In genomic region chr20:59942245-59942644, GRCh38 we compare ENCODE assay signal across 22 cellular contexts. TPM values are rescaled to one million over a fixed set of nuclear protein-coding genes. Genes with fewer than 3 reads are reported as not detected.
DNase-seq lines count a peak whose midpoint lies in the region; ATAC-seq, FAIRE-seq and TF ChIP-seq lines count a peak whose summit lies in the region.
"Had no signal": no experiment of that assay in that cellular context is flagged by ENCODE, and none has a peak within 500 bp of the region (broad histone marks: within the 10 kb centered on the region; RNA-seq: fewer than 3 reads in every experiment).

No MANE protein-coding gene starts in this region.

- peak overlapping the region; percentile 1 for H3K4me3 Mint-ChIP-seq in T-helper 1 cell treated with Interleukin-12 subunit alpha and Interleukin-12 subunit beta and Interleukin-4 antibody, amounts not matched to agents 30 μg/mL and 1 μg/mL, for 36 hours
- H3K4me3 Mint-ChIP-seq in stimulated activated naive B cell treated with anti-CD40 and anti-IgM and Interleukin-4, amounts not matched to agents 10 μg/mL and 1 μg/mL and 100 μg/mL, for 72 hours, result no peak overlapping the region

- H3K27me3 ChIP-seq in GM23248 (replicated peaks; ENCODE audit: insufficient read depth), result no peaks in the 10 kb centered on the region
- H3K27me3 ChIP-seq in K562 (ENCODE audit: control insufficient read depth in 2 of 2, insufficient read depth in 2 of 2, low read length in 2 of 2), result no peaks in the 10 kb centered on the region
- H3K27me3 ChIP-seq in psoas muscle (ENCODE audit: insufficient read depth in 3 of 3, low read length in 2 of 3), result no peaks in the 10 kb centered on the region
- H3K27me3 ChIP-seq: esophagus squamous epithelium, tibial artery had no signal

- intact Hi-C loops in K562 (cut with micrococcal nuclease), result no loop called here
- intact Hi-C loops in psoas muscle (cut with DNase I), result no loop called here

- peaks cover 30% of the 10 kb centered on the region for H3K4me1 Mint-ChIP-seq in T-helper 1 cell treated with Interleukin-12 subunit alpha and Interleukin-12 subunit beta and Interleukin-4 antibody, amounts not matched to agents 30 μg/mL and 1 μg/mL, for 36 hours (ENCODE audit: low read depth)
- peaks cover 13 to 19% of the 10 kb centered on the region in 2 donors for H3K4me1 Mint-ChIP-seq in stimulated activated naive B cell treated with anti-CD40 and anti-IgM and Interleukin-4, amounts not matched to agents 10 μg/mL and 1 μg/mL and 100 μg/mL, for 72 hours

- CTCF ChIA-PET in K562 (lab: Yijun Ruan, JAX; ENCODE audit: low intra/inter-chr PET ratio), result no interaction called here

- BruUV-seq in K562 (replicated peaks; lab: Mats Ljungman, UMichigan), result no TSS peak

- no peak for DNase-seq in T-helper 1 cell
- DNase-seq in GM23248, result no peak
- peak in 2 of 4 experiments; percentile 15 to 19 for DNase-seq in K562 (ENCODE audit: extremely low read depth in 1 of 4, low spot score in 3 of 4)
- DNase-seq in psoas muscle, result no peak
- DNase-seq in activated CD4-positive, alpha-beta T cell treated with anti-CD3 and anti-CD28 coated beads, Interleukin-2, amount 50 U/mL, for 1 hour, result no peak
- DNase-seq in stimulated activated naive B cell treated with anti-CD40 and anti-IgM and Interleukin-4, amounts not matched to agents 10 μg/mL and 1 μg/mL and 100 μg/mL, for 72 hours, result no peak
- DNase-seq in NCI-H2081 (lab: John Stamatoyannopoulos, UW), result no peak
- DNase-seq: activated CD4-positive, alpha-beta T cell treated with anti-CD3 and anti-CD28 coated beads, Interleukin-2, amount 10 ng/mL, durations not matched to agents 7 days and 5 days; activated T-cell treated with anti-CD3 and anti-CD28 coated beads, Interleukin-2, amount 50 U/mL, for 4 hours; C1 segment of cervical spinal cord; esophagus squamous epithelium; HFFc6; immature natural killer cell; lower lobe of right lung; NCI-H1436 treated with DMSO at 0.1 percent for 48 hours; NCI-H748 treated with DMSO at 0.1 percent for 48 hours; stimulated activated naive CD4-positive, alpha-beta T cell; tibial artery had no signal

- POLR2A ChIA-PET in K562 (lab: Yijun Ruan, JAX), result no interaction called here

- no peak for ATAC-seq in K562
- no peak for ATAC-seq in psoas muscle
- ATAC-seq in stimulated activated naive B cell treated with anti-CD40 and anti-IgM and Interleukin-4, amounts not matched to agents 10 μg/mL and 1 μg/mL and 100 μg/mL, for 72 hours (replicated peaks), result no peak
- ATAC-seq: activated T-cell treated with anti-CD3 and anti-CD28 coated beads, Interleukin-2, amount 50 U/mL, for 4 hours; lower lobe of right lung had no signal

- H3K36me3 ChIP-seq in GM23248 (ENCODE audit: low read depth) (peaks cover 16% of the 10 kb centered on the region; the same call in 1 of the 2 replicates), K562 (ENCODE audit: control insufficient read depth, insufficient read depth, low read length) (peaks cover 30% of the 10 kb centered on the region; the same call in 1 of the 3 replicates), psoas muscle (ENCODE audit: insufficient read depth in 1 of 2, low read depth in 1 of 2) (peaks cover 0 to 32% of the 10 kb centered on the region in 2 donors)

- no peaks in the 10 kb centered on the region for H3K9me1 ChIP-seq in K562 (ENCODE audit: control insufficient read depth, insufficient read depth, low read length)

- in situ Hi-C loops in GM23248 (cut with MboI) (no loop called here), K562 (cut with MboI) (no loop called here)

- H3K4me1 ChIP-seq in GM23248 (ENCODE audit: insufficient read depth), result peaks cover 36% of the 10 kb centered on the region
- peaks cover 6 to 14% of the 10 kb centered on the region in 2 experiments; a peak in 4 of 5 replicates for H3K4me1 ChIP-seq in K562 (replicated peaks in 1 of 2; ENCODE audit: control insufficient read depth in 2 of 2, insufficient read depth in 2 of 2, low read length in 2 of 2)
- H3K4me1 ChIP-seq in psoas muscle, result peaks cover 55% of the 10 kb centered on the region

- no peak overlapping the region for H3K27ac Mint-ChIP-seq in T-helper 1 cell treated with Interleukin-12 subunit alpha and Interleukin-12 subunit beta and Interleukin-4 antibody, amounts not matched to agents 30 μg/mL and 1 μg/mL, for 36 hours
- H3K27ac Mint-ChIP-seq in stimulated activated naive B cell treated with anti-CD40 and anti-IgM and Interleukin-4, amounts not matched to agents 10 μg/mL and 1 μg/mL and 100 μg/mL, for 72 hours, result no peak overlapping the region

- WGBS in GM23248 (ENCODE audit: low coverage in 1 of 2, low lambda C conversion rate in 2 of 2, missing lambda C conversion rate in 2 of 2), 2 experiments, result 36 to 48% methylated on average over 2 of the region's 2 CpGs
- WGBS in K562 (ENCODE audit: insufficient coverage, low coverage, missing lambda C conversion rate), result 40% methylated on average over 2 of the region's 2 CpGs
- WGBS in psoas muscle, 3 donors, result 30 to 55% (median 42%) methylated on average over 2 of the region's 2 CpGs

- H3K9me3 Mint-ChIP-seq in T-helper 1 cell treated with Interleukin-12 subunit alpha and Interleukin-12 subunit beta and Interleukin-4 antibody, amounts not matched to agents 30 μg/mL and 1 μg/mL, for 36 hours, result no peaks in the 10 kb centered on the region
- no peaks in the 10 kb centered on the region for H3K9me3 Mint-ChIP-seq in stimulated activated naive B cell treated with anti-CD40 and anti-IgM and Interleukin-4, amounts not matched to agents 10 μg/mL and 1 μg/mL and 100 μg/mL, for 72 hours
- H3K9me3 Mint-ChIP-seq: activated CD4-positive, alpha-beta T cell treated with anti-CD3 and anti-CD28 coated beads, Interleukin-2, amount 10 ng/mL, durations not matched to agents 7 days and 5 days; activated T-cell treated with anti-CD3 and anti-CD28 coated beads, Interleukin-2, amount 50 U/mL, for 4 hours; immature natural killer cell had no signal

- no peak for TF ChIP-seq POLR2A in K562 (conservative IDR thresholded peaks at IDR 0.05)

- H3K36me3 Mint-ChIP-seq in T-helper 1 cell treated with Interleukin-12 subunit alpha and Interleukin-12 subunit beta and Interleukin-4 antibody, amounts not matched to agents 30 μg/mL and 1 μg/mL, for 36 hours (ENCODE audit: low read depth), result peaks cover 20% of the 10 kb centered on the region
- H3K36me3 Mint-ChIP-seq in stimulated activated naive B cell treated with anti-CD40 and anti-IgM and Interleukin-4, amounts not matched to agents 10 μg/mL and 1 μg/mL and 100 μg/mL, for 72 hours, result peaks cover 12 to 13% of the 10 kb centered on the region in 2 donors

- TF ChIP-seq EP300 in K562 (IDR thresholded peaks at IDR 0.05; ENCODE audit: low read length), result no peak

- H4K20me1 ChIP-seq in GM23248 (ENCODE audit: insufficient read depth) (no peaks in the 10 kb centered on the region), K562 (replicated peaks; ENCODE audit: control insufficient read depth, insufficient read depth, low read length) (no peaks in the 10 kb centered on the region)

- TF ChIP-seq RAD21 in K562 (CRISPR knock-in tag; conservative IDR thresholded peaks at IDR 0.05 in 1 of 2, IDR thresholded peaks at IDR 0.05 in 1 of 2), result no peak

- H3K4me2 ChIP-seq in GM23248 (ENCODE audit: unreplicated experiment) (peak overlapping the region; percentile 94), K562 (ENCODE audit: insufficient read depth, low read length) (no peak overlapping the region)

- H3K79me2 ChIP-seq in GM23248 (ENCODE audit: insufficient read depth) (peaks cover 23% of the 10 kb centered on the region), K562 (ENCODE audit: control insufficient read depth, insufficient read depth, low read length) (peaks cover 17% of the 10 kb centered on the region)

- H3K9me2 ChIP-seq in GM23248 (ENCODE audit: insufficient read depth), result no peaks in the 10 kb centered on the region

- no peaks in the 10 kb centered on the region for H3K27me3 Mint-ChIP-seq in T-helper 1 cell treated with Interleukin-12 subunit alpha and Interleukin-12 subunit beta and Interleukin-4 antibody, amounts not matched to agents 30 μg/mL and 1 μg/mL, for 36 hours (ENCODE audit: low read depth)
- no peaks in the 10 kb centered on the region for H3K27me3 Mint-ChIP-seq in stimulated activated naive B cell treated with anti-CD40 and anti-IgM and Interleukin-4, amounts not matched to agents 10 μg/mL and 1 μg/mL and 100 μg/mL, for 72 hours
- H3K27me3 Mint-ChIP-seq: activated CD4-positive, alpha-beta T cell treated with anti-CD3 and anti-CD28 coated beads, Interleukin-2, amount 10 ng/mL, durations not matched to agents 7 days and 5 days had no signal

- H3K27ac ChIP-seq in GM23248 (no peak overlapping the region), K562 (ENCODE audit: extremely low read depth, low read depth, low read length) (no peak overlapping the region), psoas muscle (peak overlapping the region; percentile 96)

- peaks cover 26% of the 10 kb centered on the region for H3F3A ChIP-seq in GM23248 (ENCODE audit: insufficient read depth)

- FAIRE-seq in K562 (lab: Jason Lieb, UNC), result no peak
- FAIRE-seq: A204.1, RCC 7860, TTC549 had no signal

- no peak for TF ChIP-seq CTCF in K562 (IDR thresholded peaks at IDR 0.05 in 2 of 3, conservative IDR thresholded peaks at IDR 0.05 in 1 of 3; ENCODE audit: insufficient read depth in 2 of 3, low read depth in 1 of 3, low read length in 3 of 3)
- no peak for TF ChIP-seq CTCF in psoas muscle (IDR thresholded peaks at IDR 0.05)

- H3K9ac ChIP-seq in GM23248, result no peak overlapping the region
- no peak overlapping the region for H3K9ac ChIP-seq in K562 (ENCODE audit: insufficient read depth in 1 of 2, low read depth in 2 of 2, low read length in 2 of 2)

- H3K4me3 ChIP-seq in GM23248 (no peak overlapping the region), K562 (no peak overlapping the region), psoas muscle (peak overlapping the region; percentile 85)
- H3K4me3 ChIP-seq: esophagus squamous epithelium, lower lobe of right lung, tibial artery had no signal

- no peak overlapping the region for H2AFZ ChIP-seq in GM23248
- H2AFZ ChIP-seq in K562 (ENCODE audit: low read depth, low read length), result no peak overlapping the region

- H3K9me3 ChIP-seq in GM23248 (ENCODE audit: low read depth) (no peaks in the 10 kb centered on the region), K562 (replicated peaks; ENCODE audit: control insufficient read depth, insufficient read depth, low read depth, low read length) (no peaks in the 10 kb centered on the region), psoas muscle (no peaks in the 10 kb centered on the region)
- H3K9me3 ChIP-seq: esophagus squamous epithelium, lower lobe of right lung, tibial artery had no signal

RNA-seq across cellular contexts. Expression of gene FAM217B, which starts 2.1 kb away (rescaled TPM):
- 2.2 and 2.9 TPM in 2 replicates for total RNA-seq in GM23248 (2014; rRNA removed; shearing (Covaris generic))
- 8.6 and 9.5 TPM in 2 replicates for polyA plus RNA-seq in GM23248 (2016; fragmentation: Nextera tagmentation; extraction: Ambion mirVana)
- total RNA-seq in K562 (2011; cell fraction: chromatin; rRNA removed; ENCODE audit: low replicate concordance), result 2.7 and 10.4 TPM in 2 replicates
- total RNA-seq in K562 (2011; cell fraction: nucleolus; rRNA removed), result 4.3 and 4.5 TPM in 2 replicates
- 5.4 and 7.9 TPM in 2 replicates for total RNA-seq in K562 (2011; cell fraction: nucleoplasm; rRNA removed)
- total RNA-seq in K562 (2014; rRNA removed), result 5.0 and 7.6 TPM in 2 replicates
- 6.3 and 8.2 TPM in 2 replicates for total RNA-seq in K562 (2014; rRNA removed; fragmentation: Illumina TruSeq; extraction: Trizol)
- 6.6 and 6.9 TPM in 2 replicates for total RNA-seq in K562 (2015; rRNA removed; fragmentation: Illumina TruSeq; extraction: Trizol)
- total RNA-seq in K562 (2021), result 11.1 and 13.4 TPM in 2 replicates
- 7.3 and 11.4 TPM in 2 replicates for polyA plus RNA-seq in K562 (2011; rRNA removed)
- 2.4 and 3.7 TPM in 2 replicates for polyA plus RNA-seq in K562 (2011; cell fraction: cytosol; rRNA removed)
- polyA plus RNA-seq in K562 (2011; cell fraction: nucleus; rRNA removed), result 2.1 and 3.4 TPM in 2 replicates
- 6.4 and 7.0 TPM in 2 replicates for polyA plus RNA-seq in K562 (2012)
- polyA plus RNA-seq in K562 (2014; fragmentation: Illumina TruSeq; extraction: Trizol), result 7.8 and 11.0 TPM in 2 replicates
- 1 to 10 TPM; 4.8 to 5.1 TPM for polyA plus RNA-seq in K562 (2014; fragmentation: Nextera tagmentation; extraction: Ambion mirVana)
- 6.9 and 9.6 TPM in 2 replicates for polyA plus RNA-seq in K562 (2014; rRNA removed)
- 11.3 and 15.3 TPM in 2 replicates for polyA minus RNA-seq in K562 (2011; rRNA and poly(A)+ RNA removed)
- polyA minus RNA-seq in K562 (2011; cell fraction: cytosol; rRNA and poly(A)+ RNA removed), result 3.5 and 5.4 TPM in 2 replicates
- polyA minus RNA-seq in K562 (2011; cell fraction: nucleus; rRNA and poly(A)+ RNA removed), result 4.3 and 10.4 TPM in 2 replicates
- 10 to 100 TPM in 1 of 4 donors, 1 to 10 TPM in 3; 6.5 to 29.2 (median 6.9) TPM for total RNA-seq in psoas muscle
- polyA plus RNA-seq in psoas muscle, result 10 to 100 TPM in 1 of 3 donors, 1 to 10 TPM in 2; 1.9 to 19.8 (median 2.2) TPM

RNA-seq across cellular contexts. Expression of gene PPP1R3D, which starts 2.1 kb away (rescaled TPM):
- 6.7 and 8.2 TPM in 2 replicates for total RNA-seq in GM23248 (2014; rRNA removed; shearing (Covaris generic))
- polyA plus RNA-seq in GM23248 (2016; fragmentation: Nextera tagmentation; extraction: Ambion mirVana), result 2.6 and 3.0 TPM in 2 replicates
- total RNA-seq in K562 (2011; cell fraction: chromatin; rRNA removed; ENCODE audit: low replicate concordance), result 2.2 and 2.4 TPM in 2 replicates
- total RNA-seq in K562 (2011; cell fraction: nucleolus; rRNA removed), result 3.3 and 4.0 TPM in 2 replicates
- total RNA-seq in K562 (2011; cell fraction: nucleoplasm; rRNA removed), result 3.5 and 3.7 TPM in 2 replicates
- 3.3 and 3.4 TPM in 2 replicates for total RNA-seq in K562 (2014; rRNA removed)
- total RNA-seq in K562 (2014; rRNA removed; fragmentation: Illumina TruSeq; extraction: Trizol), result 2.0 and 2.1 TPM in 2 replicates
- 2.3 TPM in 2 replicates for total RNA-seq in K562 (2015; rRNA removed; fragmentation: Illumina TruSeq; extraction: Trizol)
- total RNA-seq in K562 (2021), result 2.6 and 3.0 TPM in 2 replicates
- polyA plus RNA-seq in K562 (2011; rRNA removed), result 1.2 and 1.3 TPM in 2 replicates
- 0.91 and 1.6 TPM in 2 replicates for polyA plus RNA-seq in K562 (2011; cell fraction: cytosol; rRNA removed)
- 2.1 and 2.2 TPM in 2 replicates for polyA plus RNA-seq in K562 (2011; cell fraction: nucleus; rRNA removed)
- 1.5 and 2.8 TPM in 2 replicates for polyA plus RNA-seq in K562 (2012)
- polyA plus RNA-seq in K562 (2014; fragmentation: Illumina TruSeq; extraction: Trizol), result 1.7 and 1.8 TPM in 2 replicates
- polyA plus RNA-seq in K562 (2014; fragmentation: Nextera tagmentation; extraction: Ambion mirVana), result under 1 TPM; 0.35 to 0.52 TPM
- polyA plus RNA-seq in K562 (2014; rRNA removed), result 1.6 and 1.7 TPM in 2 replicates
- polyA minus RNA-seq in K562 (2011; rRNA and poly(A)+ RNA removed), result 1.5 and 2.3 TPM in 2 replicates
- polyA minus RNA-seq in K562 (2011; cell fraction: cytosol; rRNA and poly(A)+ RNA removed), result 1.2 and 1.6 TPM in 2 replicates
- polyA minus RNA-seq in K562 (2011; cell fraction: nucleus; rRNA and poly(A)+ RNA removed), result 5.0 and 7.9 TPM in 2 replicates
- 1 to 10 TPM; 4.6 to 8.8 (median 7.0) TPM for total RNA-seq in psoas muscle
- 10 to 100 TPM in 1 of 3 donors, 1 to 10 TPM in 2; 2.0 to 14.7 (median 4.3) TPM for polyA plus RNA-seq in psoas muscle

RNA-seq across cellular contexts. Expression of gene SYCP2, which starts 8.8 kb away (rescaled TPM):
- 0.22 and 0.38 TPM in 2 replicates for total RNA-seq in GM23248 (2014; rRNA removed; shearing (Covaris generic))
- polyA plus RNA-seq in GM23248 (2016; fragmentation: Nextera tagmentation; extraction: Ambion mirVana) (0.24 and 0.39 TPM in 2 replicates), K562 (2011; rRNA removed) (0.24 and 0.35 TPM in 2 replicates), K562 (2014; fragmentation: Illumina TruSeq; extraction: Trizol) (0.28 and 0.76 TPM in 2 replicates), K562 (2014; fragmentation: Nextera tagmentation; extraction: Ambion mirVana) (under 1 TPM; 0.56 to 0.67 TPM), K562 (2014; rRNA removed) (0.34 and 1.4 TPM in 2 replicates), psoas muscle (under 1 TPM; 0.29 to 0.42 (median 0.30) TPM)
- 0.28 and 8.1 TPM in 2 replicates for total RNA-seq in K562 (2011; cell fraction: chromatin; rRNA removed; ENCODE audit: low replicate concordance)
- total RNA-seq in K562 (2011; cell fraction: nucleolus; rRNA removed), result 0.39 TPM in 1 of 2 replicates, not detected in the other
- 0.53 and 1.5 TPM in 2 replicates for total RNA-seq in K562 (2011; cell fraction: nucleoplasm; rRNA removed)
- total RNA-seq in K562 (2014; rRNA removed) (0.41 and 0.53 TPM in 2 replicates), K562 (2014; rRNA removed; fragmentation: Illumina TruSeq; extraction: Trizol) (1.0 and 1.1 TPM in 2 replicates), K562 (2015; rRNA removed; fragmentation: Illumina TruSeq; extraction: Trizol) (1.6 and 1.7 TPM in 2 replicates), K562 (2021) (0.64 and 1.5 TPM in 2 replicates), psoas muscle (1 to 10 TPM in 1 of 4 donors, under 1 TPM in 3; 0.49 to 1.1 (median 0.79) TPM)
- 0.04 TPM in 1 of 2 replicates, not detected in the other for polyA plus RNA-seq in K562 (2011; cell fraction: cytosol; rRNA removed)
- polyA plus RNA-seq in K562 (2011; cell fraction: nucleus; rRNA removed), result 0.17 and 1.0 TPM in 2 replicates
- 0.23 and 1.2 TPM in 2 replicates for polyA plus RNA-seq in K562 (2012)
- polyA minus RNA-seq in K562 (2011; rRNA and poly(A)+ RNA removed), result 0.70 and 1.2 TPM in 2 replicates
- polyA minus RNA-seq in K562 (2011; cell fraction: cytosol; rRNA and poly(A)+ RNA removed), result not detected in 2 replicates
- 0.40 and 3.3 TPM in 2 replicates for polyA minus RNA-seq in K562 (2011; cell fraction: nucleus; rRNA and poly(A)+ RNA removed)

RNA-seq across cellular contexts. Expression of gene CDH26, which starts 16.0 kb away (rescaled TPM):
- total RNA-seq in GM23248 (2014; rRNA removed; shearing (Covaris generic)), result not detected in 2 replicates
- polyA plus RNA-seq in GM23248 (2016; fragmentation: Nextera tagmentation; extraction: Ambion mirVana) (not detected in 2 replicates), K562 (2011; rRNA removed) (0.13 and 0.22 TPM in 2 replicates), K562 (2014; fragmentation: Illumina TruSeq; extraction: Trizol) (0.10 TPM in 1 of 2 replicates, not detected in the other), K562 (2014; fragmentation: Nextera tagmentation; extraction: Ambion mirVana) (not detected), K562 (2014; rRNA removed) (0.12 and 0.13 TPM in 2 replicates), psoas muscle (under 1 TPM; 0.18 to 0.62 (median 0.32) TPM)
- 0.35 and 0.46 TPM in 2 replicates for total RNA-seq in K562 (2011; cell fraction: chromatin; rRNA removed; ENCODE audit: low replicate concordance)
- 0.17 and 0.79 TPM in 2 replicates for total RNA-seq in K562 (2011; cell fraction: nucleolus; rRNA removed)
- total RNA-seq in K562 (2011; cell fraction: nucleoplasm; rRNA removed), result 0.22 and 0.38 TPM in 2 replicates
- total RNA-seq in K562 (2014; rRNA removed) (0.04 TPM in 1 of 2 replicates, not detected in the other), K562 (2014; rRNA removed; fragmentation: Illumina TruSeq; extraction: Trizol) (0.07 and 0.10 TPM in 2 replicates), K562 (2015; rRNA removed; fragmentation: Illumina TruSeq; extraction: Trizol) (0.04 and 0.07 TPM in 2 replicates), K562 (2021) (0.22 TPM in 1 of 2 replicates, not detected in the other), psoas muscle (under 1 TPM; 0.22 to 0.77 (median 0.35) TPM)
- polyA plus RNA-seq in K562 (2011; cell fraction: cytosol; rRNA removed), result 0.37 TPM in 1 of 2 replicates, not detected in the other
- 0.47 and 1.5 TPM in 2 replicates for polyA plus RNA-seq in K562 (2011; cell fraction: nucleus; rRNA removed)
- polyA plus RNA-seq in K562 (2012), result 0.05 and 0.21 TPM in 2 replicates
- polyA minus RNA-seq in K562 (2011; rRNA and poly(A)+ RNA removed), result 0.09 and 0.18 TPM in 2 replicates
- not detected in 2 replicates for polyA minus RNA-seq in K562 (2011; cell fraction: cytosol; rRNA and poly(A)+ RNA removed)
- 0.13 and 0.33 TPM in 2 replicates for polyA minus RNA-seq in K562 (2011; cell fraction: nucleus; rRNA and poly(A)+ RNA removed)
- polyA plus RNA-seq: immature natural killer cell had no signal
